Comparison of ENCODE assay signal across 8 cellular contexts in the genomic region with DNA sequence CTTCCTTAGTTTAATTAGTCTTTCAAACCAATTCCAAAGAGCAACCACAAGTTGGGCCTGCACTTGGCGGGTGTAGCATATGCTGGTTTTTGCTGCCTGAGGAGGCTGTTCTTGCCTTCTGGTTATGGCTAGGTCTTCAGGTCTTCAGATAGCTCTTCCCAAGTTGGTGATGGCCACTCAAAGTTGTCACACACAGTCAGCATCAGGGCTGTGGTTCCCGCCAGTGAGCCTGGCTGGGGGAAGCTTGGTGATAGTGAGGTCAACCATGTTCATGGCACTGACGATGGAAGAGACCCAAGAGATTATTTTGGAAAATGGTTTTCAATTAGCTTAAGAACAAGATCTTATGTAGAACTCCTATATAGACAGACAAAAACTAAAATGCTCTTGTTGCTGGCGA. TPM values are rescaled to one million over a fixed set of nuclear protein-coding genes. Genes with fewer than 3 reads are reported as not detected.
"Had no signal": no experiment of that assay in that cellular context is flagged by ENCODE, and none has a peak within 500 bp of the region (broad histone marks: within the 10 kb centered on the region; RNA-seq: fewer than 3 reads in every experiment).

No MANE protein-coding gene starts in this region.

- H3K4me3 Mint-ChIP-seq: GM23338, H9, HFFc6 had no signal

- H3K4me1 Mint-ChIP-seq: GM23338 had no signal

- H3K27ac Mint-ChIP-seq: GM23338, H9, HFFc6 had no signal

- H3K9me3 Mint-ChIP-seq: GM23338, H9, HFFc6 had no signal

- DNase-seq: GM23248, GOT3, H7, H9, HFFc6 had no signal

RNA-seq across cellular contexts. Expression of a gene that starts 18.8 kb away (rescaled TPM):
- total RNA-seq: GM23248, GM23338, H1, H4, H7, H9, HFFc6 had no signal
